In genomic region chr1:113241237-113241636, GRCh38 we compare ENCODE assay signal across 17 cellular contexts.
"Had no signal": no experiment of that assay in that cellular context is flagged by ENCODE, and none has a peak within 500 bp of the region (broad histone marks: within the 10 kb centered on the region; RNA-seq: fewer than 3 reads in every experiment).

No MANE protein-coding gene starts in this region.

- H3K4me1 Mint-ChIP-seq: immature natural killer cell; naive thymus-derived CD4-positive, alpha-beta T cell had no signal

- H3K9me3 Mint-ChIP-seq: immature natural killer cell had no signal

- H3K36me3 Mint-ChIP-seq: immature natural killer cell; naive thymus-derived CD4-positive, alpha-beta T cell had no signal

- DNase-seq: dermis blood vessel endothelial cell; dorsolateral prefrontal cortex; effector CD4-positive, alpha-beta T cell; effector memory CD4-positive, alpha-beta T cell; foreskin keratinocyte; heart left ventricle; hypothalamus; immature natural killer cell; islet precursor cell; kidney; kidney glomerular epithelial cell; left colon; left ventricle myocardium superior; lower lobe of right lung; mesenchymal stem cell; midbrain; naive thymus-derived CD4-positive, alpha-beta T cell had no signal

- H3K27ac Mint-ChIP-seq: immature natural killer cell; naive thymus-derived CD4-positive, alpha-beta T cell had no signal

- H3K4me3 Mint-ChIP-seq: immature natural killer cell; naive thymus-derived CD4-positive, alpha-beta T cell had no signal
